Comparison of ENCODE assay signal across 8 cellular contexts in the genomic region with DNA sequence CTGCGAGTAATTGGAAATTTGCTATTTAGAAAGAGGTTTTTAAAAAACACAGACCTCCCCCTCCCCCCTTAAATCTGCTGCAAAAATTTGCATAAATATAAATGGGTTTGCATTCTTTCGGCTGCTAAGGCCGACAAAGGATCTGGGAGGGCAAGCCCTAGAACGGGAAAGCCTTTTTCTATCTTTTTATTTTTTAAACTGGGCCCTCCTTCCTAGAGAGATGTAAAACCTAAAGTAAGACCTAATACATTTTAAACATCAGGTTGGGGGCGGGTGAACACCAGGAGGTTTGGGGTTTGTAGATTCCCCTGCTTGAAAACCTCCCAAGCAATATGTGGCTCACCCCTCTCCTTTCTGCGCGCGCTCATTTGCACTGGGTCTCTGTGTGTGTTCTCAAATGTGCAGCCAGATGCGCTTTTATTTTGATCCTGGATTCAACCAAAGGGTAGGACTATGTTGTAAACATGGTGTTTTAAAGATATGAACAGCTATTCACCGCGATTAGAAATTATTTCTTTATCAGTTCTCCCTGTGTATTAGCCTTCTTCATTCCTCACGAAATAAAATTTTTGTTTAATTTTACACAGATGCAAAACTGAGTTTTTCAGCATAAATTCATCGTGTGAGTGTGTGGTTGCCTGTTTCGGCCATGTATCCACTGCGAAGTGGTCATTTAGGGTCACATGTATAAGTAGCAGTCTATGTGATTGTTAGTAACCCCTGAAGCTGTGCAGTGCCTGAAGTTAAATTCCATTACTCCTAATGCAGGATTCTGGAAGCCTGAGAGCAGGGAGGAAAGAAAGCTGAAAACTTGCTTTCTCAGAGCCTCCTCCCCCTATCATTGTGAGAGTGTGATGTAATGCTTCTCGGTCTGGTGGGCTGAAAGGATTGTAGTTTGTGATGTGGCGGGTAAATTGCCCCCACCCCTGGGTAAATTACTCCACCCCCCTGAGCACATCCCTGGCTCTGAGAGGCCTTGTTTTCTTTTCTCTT. TPM values are rescaled to one million over a fixed set of nuclear protein-coding genes. Genes with fewer than 3 reads are reported as not detected.
DNase-seq lines count a peak whose midpoint lies in the region; ATAC-seq and TF ChIP-seq lines count a peak whose summit lies in the region.

No MANE protein-coding gene starts in this region.

- H3K4me1 Mint-ChIP-seq in endothelial cell (ENCODE audit: unreplicated experiment): peaks cover 48% of the 10 kb centered on the region

- DNase-seq in GM03348 (ENCODE audit: low spot score): peak; percentile 20
- DNase-seq in NCI-H1092 treated with DMSO at 0.1 percent for 48 hours (lab: John Stamatoyannopoulos, UW): peak; percentile 57
- peak; percentile 22 for DNase-seq in endothelial cell (ENCODE audit: low spot score)
- peak; percentile 31 for DNase-seq in midbrain (lab: John Stamatoyannopoulos, UW)
- peak in 1 of 2 donors; percentile 47 for DNase-seq in tibial artery

- peak overlapping the region; percentile 94 for H3K4me3 Mint-ChIP-seq in endothelial cell (ENCODE audit: unreplicated experiment)

- H3K27ac ChIP-seq in tibial artery: peak overlapping the region; percentile 60 to 63

- H3K4me1 ChIP-seq in tibial artery: peaks cover 0 to 72% (median 47%) of the 10 kb centered on the region in 4 donors

- H3K27me3 Mint-ChIP-seq in endothelial cell (ENCODE audit: unreplicated experiment): peaks cover 4% of the 10 kb centered on the region

- H3K9me3 ChIP-seq in tibial artery: no peaks in the 10 kb centered on the region

- ATAC-seq in GM18517 (IDR thresholded peaks at IDR 0.05; ENCODE audit: unreplicated experiment) (no peak), HG03469 (IDR thresholded peaks at IDR 0.05; ENCODE audit: unreplicated experiment) (no peak)

- H3K27ac Mint-ChIP-seq in endothelial cell (ENCODE audit: unreplicated experiment): peak overlapping the region; percentile 93

- TF ChIP-seq CTCF in WI38 (IDR thresholded peaks at IDR 0.05; ENCODE audit: low read depth, low read length) (no peak), endothelial cell (IDR thresholded peaks at IDR 0.05; ENCODE audit: unreplicated experiment) (no peak), tibial artery (IDR thresholded peaks at IDR 0.05) (no peak)

- H3K9me3 Mint-ChIP-seq in endothelial cell (ENCODE audit: unreplicated experiment): no peaks in the 10 kb centered on the region

- intact Hi-C loops in tibial artery (cut with DNase I; ENCODE audit: low total_unique reads): loop anchor here (10.0 kb wide), 2 partner anchors 96 to 134 kb away; no protein-coding TSS in a partner anchor

- H3K27me3 ChIP-seq in tibial artery: no peaks in the 10 kb centered on the region

- no peaks in the 10 kb centered on the region for H3K36me3 ChIP-seq in tibial artery

- H3K4me3 ChIP-seq in WI38 (ENCODE audit: low read depth, low read length) (peak overlapping the region; percentile 96), tibial artery (peak overlapping the region; percentile 49 to 63)

- H3K36me3 Mint-ChIP-seq in endothelial cell (ENCODE audit: low read depth, unreplicated experiment): peaks cover 8% of the 10 kb centered on the region

RNA-seq across cellular contexts. Expression of gene TNRC6B, which starts 1.0 kb away (rescaled TPM):
- 53.4 TPM for total RNA-seq in endothelial cell (ENCODE audit: unreplicated experiment)
